ENCODE assay signal across 8 cellular contexts in genomic region chr10:91887075-91887899, GRCh38. TPM values are rescaled to one million over a fixed set of nuclear protein-coding genes. Genes with fewer than 3 reads are reported as not detected.
DNase-seq lines count a peak whose midpoint lies in the region; ATAC-seq and TF ChIP-seq lines count a peak whose summit lies in the region.

No MANE protein-coding gene starts in this region.

- H3K4me3 ChIP-seq in right atrium auricular region: peak overlapping the region; percentile 46 to 59

- no peaks in the 10 kb centered on the region for H3K27me3 ChIP-seq in right atrium auricular region

- CTCF ChIA-PET in GM10248 (lab: Yijun Ruan, JAX): no interaction called here

- no peak for ATAC-seq in GM21825 (IDR thresholded peaks at IDR 0.05; ENCODE audit: unreplicated experiment)

- TF ChIP-seq CTCF in GM10248 (IDR thresholded peaks at IDR 0.05; ENCODE audit: control extremely low read depth, extremely low read depth, low read depth, missing control alignments) (no peak), right atrium auricular region (IDR thresholded peaks at IDR 0.05) (no peak)

- no peaks in the 10 kb centered on the region for H3K36me3 ChIP-seq in right atrium auricular region

- intact Hi-C loops in posterior cingulate gyrus (cut with DNase I): no loop called here

- DNase-seq in GM10248 (ENCODE audit: extremely low spot score): peak; percentile 54
- peak; percentile 86 for DNase-seq in NCI-H2227 (lab: John Stamatoyannopoulos, UW; ENCODE audit: unreplicated experiment)
- peak; percentile 39 for DNase-seq in amniotic epithelial cell (ENCODE audit: low read depth)
- DNase-seq in right atrium auricular region (ENCODE audit: low spot score): no peak
- peak; percentile 33 to 92 (median 54) for DNase-seq in posterior cingulate gyrus
- no peak for DNase-seq in NCI-H2107 (lab: John Stamatoyannopoulos, UW)
- DNase-seq in NCI-H128 (lab: John Stamatoyannopoulos, UW; ENCODE audit: unreplicated experiment): no peak

- no peaks in the 10 kb centered on the region for H3K9me3 ChIP-seq in right atrium auricular region

- peak overlapping the region in 1 of 2 donors; percentile 47 for H3K27ac ChIP-seq in right atrium auricular region

- H3K4me1 ChIP-seq in right atrium auricular region: peaks cover 0 to 26% of the 10 kb centered on the region in 2 donors

- POLR2A ChIA-PET in GM10248 (lab: Yijun Ruan, JAX): no interaction called here

RNA-seq across cellular contexts. Expression of gene FGFBP3, which starts 22.0 kb away (rescaled TPM):
- under 1 TPM; 0.26 to 0.31 TPM for total RNA-seq in right atrium auricular region

RNA-seq across cellular contexts. Expression of gene BTAF1, which starts 36.3 kb away (rescaled TPM):
- 10 to 100 TPM; 11.8 to 12.7 TPM for total RNA-seq in right atrium auricular region

Comparison
In these comparisons a context has a peak if more than half of its experiments do, and no peak if none do; other contexts are left out.
1. DNase-seq: peak in GM10248 (single experiment), NCI-H2227 (single experiment), amniotic epithelial cell (single experiment) and posterior cingulate gyrus (10 of 10); none in right atrium auricular region (single experiment), NCI-H2107 (single experiment) and NCI-H128 (single experiment).